ENCODE assay signal across 38 cellular contexts in genomic region chr9:132711846-132712245, GRCh38.
"Had no signal": no experiment of that assay in that cellular context is flagged by ENCODE, and none has a peak within 500 bp of the region (broad histone marks: within the 10 kb centered on the region; RNA-seq: fewer than 3 reads in every experiment).

No MANE protein-coding gene starts in this region.

- H3K36me3 ChIP-seq: adrenal gland, ascending aorta, brain microvascular endothelial cell, breast epithelium, cardiac muscle cell had no signal

- H3K4me1 ChIP-seq: adrenal gland, ascending aorta, body of pancreas, breast epithelium had no signal

- H3K27ac Mint-ChIP-seq: activated naive CD4-positive, alpha-beta T cell treated with anti-CD3 and anti-CD28 coated beads for 36 hours; activated naive CD4-positive, alpha-beta T cell treated with anti-CD3 and anti-CD28 coated beads, Interleukin-2, amount 10 ng/mL, durations not matched to agents 7 days and 5 days; activated naive CD4-positive, alpha-beta T cell treated with anti-CD3 and anti-CD28 coated beads, Interleukin-2, amount 50 U/mL, for 24 hours; activated naive CD4-positive, alpha-beta T cell treated with anti-CD3 and anti-CD28 coated beads, Interleukin-2, amount 50 U/mL, for 72 hours; activated naive CD8-positive, alpha-beta T cell; activated naive CD8-positive, alpha-beta T cell treated with anti-CD3 and anti-CD28 coated beads for 36 hours; activated naive CD8-positive, alpha-beta T cell treated with anti-CD3 and anti-CD28 coated beads, Interleukin-2, amount 10 ng/mL, durations not matched to agents 7 days and 5 days; activated naive CD8-positive, alpha-beta T cell treated with anti-CD3 and anti-CD28 coated beads, Interleukin-2, amount 50 U/mL, for 24 hours; activated T-cell treated with anti-CD3 and anti-CD28 coated beads, Interleukin-2, amount 50 U/mL, for 24 hours; activated T-cell treated with anti-CD3 and anti-CD28 coated beads, Interleukin-2, amount 50 U/mL, for 72 hours; activated T-helper 1 cell treated with anti-CD3 and anti-CD28 coated beads, Interleukin-12 subunit alpha, Interleukin-12 subunit beta, Interleukin-2, Interleukin-4 antibody, amounts not matched to agents 30 ng/mL and 10 ng/mL and 1 ng/mL, durations not matched to agents 14 hours and 24 hours and 36 hours; activated T-helper 17 cell treated with anti-CD3 and anti-CD28 coated beads, Interleukin-2, amount 50 U/mL, for 72 hours; activated T-helper 2 cell treated with anti-CD3 and anti-CD28 coated beads, Interferon-gamma antibody, Interleukin-2, Interleukin-4, amounts not matched to agents 10 μg/mL and 5 μg/mL and 100 μg/mL, durations not matched to agents 14 hours and 24 hours and 36 hours; brain had no signal

- H3K9me3 Mint-ChIP-seq: activated naive CD4-positive, alpha-beta T cell treated with anti-CD3 and anti-CD28 coated beads for 36 hours; activated naive CD4-positive, alpha-beta T cell treated with anti-CD3 and anti-CD28 coated beads, Interleukin-2, amount 10 ng/mL, durations not matched to agents 7 days and 5 days; activated naive CD4-positive, alpha-beta T cell treated with anti-CD3 and anti-CD28 coated beads, Interleukin-2, amount 50 U/mL, for 24 hours; activated naive CD4-positive, alpha-beta T cell treated with anti-CD3 and anti-CD28 coated beads, Interleukin-2, amount 50 U/mL, for 72 hours; activated naive CD8-positive, alpha-beta T cell treated with anti-CD3 and anti-CD28 coated beads for 36 hours; activated naive CD8-positive, alpha-beta T cell treated with anti-CD3 and anti-CD28 coated beads, Interleukin-2, amount 10 ng/mL, durations not matched to agents 7 days and 5 days; activated naive CD8-positive, alpha-beta T cell treated with anti-CD3 and anti-CD28 coated beads, Interleukin-2, amount 50 U/mL, for 24 hours; activated T-cell treated with anti-CD3 and anti-CD28 coated beads, Interleukin-2, amount 50 U/mL, for 24 hours; activated T-cell treated with anti-CD3 and anti-CD28 coated beads, Interleukin-2, amount 50 U/mL, for 4 hours; activated T-cell treated with anti-CD3 and anti-CD28 coated beads, Interleukin-2, amount 50 U/mL, for 72 hours; activated T-helper 1 cell treated with anti-CD3 and anti-CD28 coated beads, Interleukin-12 subunit alpha, Interleukin-12 subunit beta, Interleukin-2, Interleukin-4 antibody, amounts not matched to agents 30 ng/mL and 10 ng/mL and 1 ng/mL, durations not matched to agents 14 hours and 24 hours and 36 hours; activated T-helper 17 cell treated with anti-CD3 and anti-CD28 coated beads, Interleukin-2, amount 50 U/mL, for 72 hours; activated T-helper 2 cell treated with anti-CD3 and anti-CD28 coated beads, Interferon-gamma antibody, Interleukin-2, Interleukin-4, amounts not matched to agents 10 μg/mL and 5 μg/mL and 100 μg/mL, durations not matched to agents 14 hours and 24 hours and 36 hours; central memory CD8-positive, alpha-beta T cell had no signal

- H3K36me3 Mint-ChIP-seq: activated naive CD4-positive, alpha-beta T cell treated with anti-CD3 and anti-CD28 coated beads, Interleukin-2, amount 10 ng/mL, durations not matched to agents 7 days and 5 days; activated naive CD4-positive, alpha-beta T cell treated with anti-CD3 and anti-CD28 coated beads, Interleukin-2, amount 50 U/mL, for 24 hours; activated naive CD4-positive, alpha-beta T cell treated with anti-CD3 and anti-CD28 coated beads, Interleukin-2, amount 50 U/mL, for 72 hours; activated naive CD8-positive, alpha-beta T cell; activated naive CD8-positive, alpha-beta T cell treated with anti-CD3 and anti-CD28 coated beads for 36 hours; activated naive CD8-positive, alpha-beta T cell treated with anti-CD3 and anti-CD28 coated beads, Interleukin-2, amount 10 ng/mL, durations not matched to agents 7 days and 5 days; brain had no signal

- DNase-seq: activated effector memory CD4-positive, alpha-beta T cell treated with anti-CD3 and anti-CD28 coated beads, Interleukin-2, amount 50 U/mL, for 16 hours; activated effector memory CD4-positive, alpha-beta T cell treated with Interleukin-2 at 50 U/mL for 16 hours; activated gamma-delta T cell; activated gamma-delta T cell treated with Interleukin-2 at 50 U/mL for 16 hours; activated naive CD4-positive, alpha-beta T cell; activated naive CD4-positive, alpha-beta T cell treated with anti-CD3 and anti-CD28 coated beads for 36 hours; activated naive CD4-positive, alpha-beta T cell treated with anti-CD3 and anti-CD28 coated beads, Interleukin-2, amount 10 ng/mL, durations not matched to agents 7 days and 5 days; activated naive CD4-positive, alpha-beta T cell treated with anti-CD3 and anti-CD28 coated beads, Interleukin-2, amount 50 U/mL, for 16 hours; activated naive CD4-positive, alpha-beta T cell treated with Interleukin-2 at 50 U/mL for 16 hours; activated naive CD8-positive, alpha-beta T cell treated with anti-CD3 and anti-CD28 coated beads for 36 hours; activated naive CD8-positive, alpha-beta T cell treated with anti-CD3 and anti-CD28 coated beads, Interleukin-2, amount 10 ng/mL, durations not matched to agents 7 days and 5 days; activated naive CD8-positive, alpha-beta T cell treated with anti-CD3 and anti-CD28 coated beads, Interleukin-2, amount 50 U/mL, for 24 hours; activated T-cell treated with anti-CD3 and anti-CD28 coated beads, Interleukin-2, amount 50 U/mL, for 1 hour; activated T-cell treated with anti-CD3 and anti-CD28 coated beads, Interleukin-2, amount 50 U/mL, for 24 hours; activated T-cell treated with anti-CD3 and anti-CD28 coated beads, Interleukin-2, amount 50 U/mL, for 4 hours; activated T-cell treated with anti-CD3 and anti-CD28 coated beads, Interleukin-2, amount 50 U/mL, for 48 hours; activated T-cell treated with anti-CD3 and anti-CD28 coated beads, Interleukin-2, amount 50 U/mL, for 72 hours; adrenal gland; amniotic stem cell; amygdala; anterior cingulate cortex; aorta; body of pancreas; brain microvascular endothelial cell; caudate nucleus; central memory CD4-positive, alpha-beta T cell; cerebellar nuclear complex had no signal

- H3K4me3 Mint-ChIP-seq: activated naive CD4-positive, alpha-beta T cell treated with anti-CD3 and anti-CD28 coated beads for 36 hours; activated naive CD4-positive, alpha-beta T cell treated with anti-CD3 and anti-CD28 coated beads, Interleukin-2, amount 10 ng/mL, durations not matched to agents 7 days and 5 days; activated naive CD4-positive, alpha-beta T cell treated with anti-CD3 and anti-CD28 coated beads, Interleukin-2, amount 50 U/mL, for 24 hours; activated naive CD8-positive, alpha-beta T cell; activated naive CD8-positive, alpha-beta T cell treated with anti-CD3 and anti-CD28 coated beads for 36 hours; activated naive CD8-positive, alpha-beta T cell treated with anti-CD3 and anti-CD28 coated beads, Interleukin-2, amount 10 ng/mL, durations not matched to agents 7 days and 5 days; activated naive CD8-positive, alpha-beta T cell treated with anti-CD3 and anti-CD28 coated beads, Interleukin-2, amount 50 U/mL, for 24 hours; activated T-cell treated with anti-CD3 and anti-CD28 coated beads, Interleukin-2, amount 50 U/mL, for 24 hours; activated T-cell treated with anti-CD3 and anti-CD28 coated beads, Interleukin-2, amount 50 U/mL, for 4 hours; activated T-cell treated with anti-CD3 and anti-CD28 coated beads, Interleukin-2, amount 50 U/mL, for 72 hours; activated T-helper 1 cell treated with anti-CD3 and anti-CD28 coated beads, Interleukin-12 subunit alpha, Interleukin-12 subunit beta, Interleukin-2, Interleukin-4 antibody, amounts not matched to agents 30 ng/mL and 10 ng/mL and 1 ng/mL, durations not matched to agents 14 hours and 24 hours and 36 hours; activated T-helper 17 cell treated with anti-CD3 and anti-CD28 coated beads, Interleukin-2, amount 50 U/mL, for 72 hours; brain; central memory CD8-positive, alpha-beta T cell had no signal

- H3K4me1 Mint-ChIP-seq: activated naive CD4-positive, alpha-beta T cell treated with anti-CD3 and anti-CD28 coated beads, Interleukin-2, amount 10 ng/mL, durations not matched to agents 7 days and 5 days; activated naive CD4-positive, alpha-beta T cell treated with anti-CD3 and anti-CD28 coated beads, Interleukin-2, amount 50 U/mL, for 24 hours; activated naive CD8-positive, alpha-beta T cell treated with anti-CD3 and anti-CD28 coated beads for 36 hours; activated naive CD8-positive, alpha-beta T cell treated with anti-CD3 and anti-CD28 coated beads, Interleukin-2, amount 10 ng/mL, durations not matched to agents 7 days and 5 days; activated naive CD8-positive, alpha-beta T cell treated with anti-CD3 and anti-CD28 coated beads, Interleukin-2, amount 50 U/mL, for 24 hours; activated T-helper 17 cell treated with anti-CD3 and anti-CD28 coated beads, Interleukin-2, amount 50 U/mL, for 72 hours; brain; central memory CD8-positive, alpha-beta T cell had no signal

- H3K4me3 ChIP-seq: adrenal gland, ascending aorta, body of pancreas, breast epithelium, cardiac muscle cell had no signal

- H3K27me3 Mint-ChIP-seq: activated naive CD8-positive, alpha-beta T cell treated with anti-CD3 and anti-CD28 coated beads, Interleukin-2, amount 10 ng/mL, durations not matched to agents 7 days and 5 days had no signal

- ATAC-seq: activated naive CD8-positive, alpha-beta T cell treated with anti-CD3 and anti-CD28 coated beads, Interleukin-2, amount 50 U/mL, for 24 hours; activated T-cell treated with anti-CD3 and anti-CD28 coated beads, Interleukin-2, amount 50 U/mL, for 4 hours; activated T-cell treated with anti-CD3 and anti-CD28 coated beads, Interleukin-2, amount 50 U/mL, for 72 hours; activated T-helper 17 cell treated with anti-CD3 and anti-CD28 coated beads, Interleukin-2, amount 50 U/mL, for 72 hours; body of pancreas had no signal

- H3K9me3 ChIP-seq: adrenal gland, ascending aorta, body of pancreas, breast epithelium had no signal

- H3K27me3 ChIP-seq: adrenal gland, ascending aorta, body of pancreas, cardiac muscle cell had no signal

- H3K27ac ChIP-seq: adrenal gland, ascending aorta, body of pancreas, brain microvascular endothelial cell, breast epithelium, cardiac muscle cell had no signal
